25 cellular contexts compared by ENCODE assay signal in the genomic region with DNA sequence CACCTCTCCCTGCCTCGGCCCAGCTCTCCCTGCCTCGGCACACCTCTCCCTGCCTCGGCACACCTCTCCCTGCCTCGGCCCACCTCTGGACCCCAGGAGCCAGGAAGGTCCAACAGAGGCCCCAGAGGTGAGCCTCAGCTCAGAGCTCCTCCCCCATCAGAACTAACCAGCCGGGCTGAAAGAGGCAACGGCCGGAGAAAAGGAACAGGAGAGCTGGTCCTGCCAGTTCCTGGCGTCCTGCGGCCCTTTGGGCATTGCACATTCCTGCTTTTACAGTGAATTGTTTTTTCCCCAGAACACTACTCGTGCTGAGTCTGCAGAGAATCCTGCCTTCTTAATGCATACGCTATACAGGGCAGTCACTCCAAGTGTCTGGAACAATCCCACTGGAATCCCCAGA. TPM values are rescaled to one million over a fixed set of nuclear protein-coding genes. Genes with fewer than 3 reads are reported as not detected.
"Had no signal": no experiment of that assay in that cellular context is flagged by ENCODE, and none has a peak within 500 bp of the region (broad histone marks: within the 10 kb centered on the region; RNA-seq: fewer than 3 reads in every experiment).

No MANE protein-coding gene starts in this region.

- H3K9me3 Mint-ChIP-seq: IgD-negative memory B cell had no signal

- H3K27ac ChIP-seq: HL-60, KMS-11, SJSA1, SK-N-MC had no signal

- H3K27me3 ChIP-seq: SJSA1 had no signal

- H3K4me2 ChIP-seq: KMS-11 had no signal

- H3K36me3 ChIP-seq: SJSA1 had no signal

- H3K4me3 Mint-ChIP-seq: IgD-negative memory B cell had no signal

- H3K9me3 ChIP-seq: SJSA1 had no signal

- H3K9ac ChIP-seq: KMS-11 had no signal

- H3K4me3 ChIP-seq: K562, SJSA1, SK-N-MC had no signal

- DNase-seq: Kasumi-1, MM.1S, NCI-H1092 treated with DMSO at 0.1 percent for 48 hours, NCI-H1436, NCI-H187, NCI-H2029, NCI-H2081 treated with DMSO at 0.1 percent for 48 hours, NCI-H2171, NCI-H226, NCI-H446, NCI-H510A, NCI-H524 treated with DMSO at 0.1 percent for 48 hours, NCI-H774, Right ventricle myocardium superior, RPMI8226, SIG-M5 had no signal

- ATAC-seq: K562 had no signal

- H3K4me1 ChIP-seq: SJSA1 had no signal

- H3K27me3 Mint-ChIP-seq: IgD-negative memory B cell had no signal

- H3K36me3 Mint-ChIP-seq: IgD-negative memory B cell had no signal

- H3K4me1 Mint-ChIP-seq: IgD-negative memory B cell had no signal

- FAIRE-seq: HTR-8/SVneo, K562, RCC 7860 had no signal

RNA-seq across cellular contexts. Expression of gene LMO1, which starts 45.8 kb away (rescaled TPM):
- total RNA-seq: K562, M059J, SJSA1 had no signal
- polyA plus RNA-seq: IgD-negative memory B cell, K562 had no signal

RNA-seq across cellular contexts. Expression of gene RIC3, which starts 49.1 kb away (rescaled TPM):
- total RNA-seq: SJSA1 had no signal
